Comparison of ENCODE assay signal across 8 cellular contexts in the genomic region with DNA sequence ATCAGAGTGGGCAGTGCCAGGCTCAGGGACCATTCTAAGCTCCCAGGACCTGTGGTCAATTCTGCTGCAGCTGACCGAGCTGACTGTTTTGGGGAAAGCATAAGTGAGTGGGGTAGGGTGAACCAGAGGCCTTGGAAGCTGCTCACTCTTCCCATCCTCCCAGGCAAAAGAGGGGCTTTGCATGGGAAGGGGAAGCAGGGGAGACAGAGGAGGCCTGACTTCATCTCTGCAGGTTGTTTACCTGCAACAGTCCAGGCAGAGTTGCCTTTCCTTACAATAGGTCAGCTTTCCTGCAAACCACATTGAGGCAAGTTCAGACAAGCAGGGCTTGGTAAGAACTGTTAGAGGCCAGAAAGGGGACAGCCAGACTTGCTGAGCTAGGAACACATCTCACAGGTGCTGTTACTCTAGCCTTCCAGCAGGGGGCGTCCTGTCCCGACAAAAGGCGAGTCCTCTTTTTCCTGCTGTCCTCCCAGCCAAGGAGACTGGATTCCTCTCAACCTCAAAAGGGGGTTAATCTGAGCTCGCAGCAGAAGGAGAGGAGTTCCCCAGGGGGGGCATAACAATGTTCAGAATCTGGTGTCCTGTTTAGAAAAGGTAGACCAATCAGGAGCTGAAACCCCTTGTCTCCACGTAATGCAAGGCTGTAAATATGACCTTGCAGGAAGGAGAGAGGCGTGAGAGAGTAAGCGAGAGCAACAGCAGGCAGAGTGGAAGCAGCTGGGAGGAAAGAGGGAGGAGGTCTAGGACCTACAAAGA. TPM values are rescaled to one million over a fixed set of nuclear protein-coding genes. Genes with fewer than 3 reads are reported as not detected.
A peak's percentile ranks its signal among the peaks of the same experiment; 100 is the strongest.
DNase-seq lines count a peak whose midpoint lies in the region; TF ChIP-seq lines count a peak whose summit lies in the region.

No MANE protein-coding gene starts in this region.

- no peaks in the 10 kb centered on the region for H3K36me3 ChIP-seq in skeletal muscle satellite cell (ENCODE audit: insufficient read depth, low read length)

- no peak overlapping the region for H3K4me3 ChIP-seq in skeletal muscle satellite cell (ENCODE audit: low read length)

- H3K9ac ChIP-seq in skeletal muscle satellite cell (ENCODE audit: low read depth, low read length) = no peak overlapping the region

- H3K9me3 ChIP-seq in skeletal muscle satellite cell (replicated peaks; ENCODE audit: low read length) = no peaks in the 10 kb centered on the region

- H3K4me3 Mint-ChIP-seq in brain = peak overlapping the region; percentile 2 to 67 (median 47)

- H3K27ac Mint-ChIP-seq in brain = peak overlapping the region; percentile 36 to 94 (median 80)

- no peaks in the 10 kb centered on the region for H3K36me3 Mint-ChIP-seq in brain

- H3K4me1 Mint-ChIP-seq in brain = peaks cover 28% of the 10 kb centered on the region

- DNase-seq in DMS53 treated with DMSO at 0.1 percent for 48 hours (lab: John Stamatoyannopoulos, UW; ENCODE audit: unreplicated experiment) (peak; percentile 80), HCEC 1CT (peak; percentile 54), NCI-H1694 treated with DMSO at 0.1 percent for 48 hours (lab: John Stamatoyannopoulos, UW) (peak; percentile 32), UCSD-AML1 (lab: John Stamatoyannopoulos, UW; ENCODE audit: unreplicated experiment) (peak; percentile 71), iPS DF 4.7 (ENCODE audit: extremely low read depth, low spot score) (peak; percentile 85), mesenteric fat pad (ENCODE audit: low spot score) (no peak)

- peaks cover 22% of the 10 kb centered on the region for H3K27me3 ChIP-seq in skeletal muscle satellite cell (ENCODE audit: control insufficient read depth, insufficient read depth, low read length)

- H3K4me1 ChIP-seq in skeletal muscle satellite cell (ENCODE audit: control insufficient read depth, insufficient read depth, low read length) = no peaks in the 10 kb centered on the region

- H3K9me3 Mint-ChIP-seq in brain = peaks cover 0 to 6% (median under 1%) of the 10 kb centered on the region in 5 experiments

- H3K27me3 Mint-ChIP-seq in brain = peaks cover 14% of the 10 kb centered on the region

- TF ChIP-seq CTCF in brain (conservative IDR thresholded peaks at IDR 0.05) = peak; percentile 95 to 97

- H3K4me2 ChIP-seq in skeletal muscle satellite cell (ENCODE audit: low read length) = peak overlapping the region; percentile 65

RNA-seq across cellular contexts. Expression of a gene that starts 4.3 kb away (rescaled TPM):
- 0.25 TPM for polyA plus RNA-seq in brain (ENCODE audit: insufficient read depth, low read depth, low replicate concordance)
- total RNA-seq in skeletal muscle satellite cell (2012; rRNA removed) = 0.66 TPM in 1 of 2 replicates, not detected in the other
- not detected for total RNA-seq in mesenteric fat pad

RNA-seq across cellular contexts. Expression of a gene that starts 53.3 kb away (rescaled TPM):
- 39.2 TPM for polyA plus RNA-seq in brain (ENCODE audit: insufficient read depth, low read depth, low replicate concordance)
- total RNA-seq in skeletal muscle satellite cell (2012; rRNA removed) = under 0.01 TPM in 1 of 2 replicates, not detected in the other
- total RNA-seq in mesenteric fat pad = 1.1 TPM
